ENCODE assay signal across 1 cellular context in genomic region chr22:35480627-35481565, GRCh38.
TF ChIP-seq lines count a peak whose summit lies in the region.

No MANE protein-coding gene starts in this region.

TF ChIP-seq in IMR-90, 13 proteins besides CTCF, POLR2A, EP300 and RAD21:
- TF ChIP-seq MAZ (IDR thresholded peaks at IDR 0.05; ENCODE audit: borderline replicate concordance, low read depth, low read length) = no peak
- no peak for TF ChIP-seq SMC3 (IDR thresholded peaks at IDR 0.05; ENCODE audit: low read depth, low read length)
- TF ChIP-seq ELK1 (IDR thresholded peaks at IDR 0.05; ENCODE audit: borderline replicate concordance, low read depth, low read length) = no peak
- no peak for TF ChIP-seq RCOR1 (IDR thresholded peaks at IDR 0.05; ENCODE audit: insufficient replicate concordance, low read length)
- TF ChIP-seq, protein P1, sequence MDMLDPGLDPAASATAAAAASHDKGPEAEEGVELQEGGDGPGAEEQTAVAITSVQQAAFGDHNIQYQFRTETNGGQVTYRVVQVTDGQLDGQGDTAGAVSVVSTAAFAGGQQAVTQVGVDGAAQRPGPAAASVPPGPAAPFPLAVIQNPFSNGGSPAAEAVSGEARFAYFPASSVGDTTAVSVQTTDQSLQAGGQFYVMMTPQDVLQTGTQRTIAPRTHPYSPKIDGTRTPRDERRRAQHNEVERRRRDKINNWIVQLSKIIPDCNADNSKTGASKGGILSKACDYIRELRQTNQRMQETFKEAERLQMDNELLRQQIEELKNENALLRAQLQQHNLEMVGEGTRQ (IDR thresholded peaks at IDR 0.05; ENCODE audit: low read depth, low read length) = no peak
- no peak for TF ChIP-seq CEBPB (IDR thresholded peaks at IDR 0.05; ENCODE audit: low read depth, low read length)
- no peak for TF ChIP-seq BHLHE40 (IDR thresholded peaks at IDR 0.05; ENCODE audit: low read depth, low read length)
